Comparison of ENCODE assay signal across 11 cellular contexts in genomic region chr2:197158138-197158537, GRCh38.
DNase-seq lines count a peak whose midpoint lies in the region; ATAC-seq, FAIRE-seq and TF ChIP-seq lines count a peak whose summit lies in the region.
"Had no signal": no experiment of that assay in that cellular context is flagged by ENCODE, and none has a peak within 500 bp of the region (broad histone marks: within the 10 kb centered on the region; RNA-seq: fewer than 3 reads in every experiment).

No MANE protein-coding gene starts in this region.

- H3K27ac Mint-ChIP-seq in naive thymus-derived CD4-positive, alpha-beta T cell: peak overlapping the region in 8 of 9 donors; percentile 38 to 98 (median 81)

- no peaks in the 10 kb centered on the region for H4K20me1 ChIP-seq in GM12878 (ENCODE audit: control insufficient read depth, insufficient read depth)

- no peaks in the 10 kb centered on the region for H3K27me3 Mint-ChIP-seq in naive thymus-derived CD4-positive, alpha-beta T cell

- in situ Hi-C loops in GM12878 (cut with MboI): no loop called here

- peaks cover 0 to 12% (median 3%) of the 10 kb centered on the region in 11 donors for H3K9me3 Mint-ChIP-seq in naive thymus-derived CD4-positive, alpha-beta T cell

- H3K9me3 ChIP-seq in GM12878 (replicated peaks; ENCODE audit: control insufficient read depth, insufficient read depth, low read length) (peaks cover 5% of the 10 kb centered on the region; the same call in 2 of the 3 replicates), Peyer's patch (no peaks in the 10 kb centered on the region)
- H3K9me3 ChIP-seq in naive thymus-derived CD4-positive, alpha-beta T cell (ENCODE audit: control insufficient read depth in 2 of 3, low read length in 3 of 3): no peaks in the 10 kb centered on the region

- H2AFZ ChIP-seq in ACC112 (ENCODE audit: low read length, unreplicated experiment) (no peak overlapping the region), GM12878 (ENCODE audit: control insufficient read depth, low read depth, low read length) (no peak overlapping the region)
- H2AFZ ChIP-seq: GM23248 had no signal

- TF ChIP-seq EP300 in GM12878 (IDR thresholded peaks at IDR 0.05; ENCODE audit: borderline replicate concordance in 1 of 2, control insufficient read depth in 1 of 2, low read depth in 2 of 2, low read length in 2 of 2): no peak

- TF ChIP-seq CTCF in GM12878 (IDR thresholded peaks at IDR 0.05 in 2 of 3, conservative IDR thresholded peaks at IDR 0.05 in 1 of 3; ENCODE audit: control insufficient read depth in 2 of 3, extremely low read depth in 1 of 3, insufficient read depth in 1 of 3, low read depth in 3 of 3, low read length in 3 of 3) (no peak), Peyer's patch (IDR thresholded peaks at IDR 0.05) (no peak)

- no peak for TF ChIP-seq POLR2A in GM12878 (IDR thresholded peaks at IDR 0.05; ENCODE audit: low read depth, low read length)
- TF ChIP-seq POLR2A in Peyer's patch (IDR thresholded peaks at IDR 0.05): no peak

- CTCF ChIA-PET in GM12878 (lab: Yijun Ruan, JAX): interaction anchor here (1.0 to 4.7 kb wide), 9 partner anchors 11 to 49 kb away, joined by 3 to 49 read pairs (median 6); no protein-coding TSS in a partner anchor
- CTCF ChIA-PET in naive thymus-derived CD4-positive, alpha-beta T cell (lab: Charles Lee): no interaction called here

- H3K9ac ChIP-seq in GM12878 (ENCODE audit: control insufficient read depth, insufficient read depth, low read length): no peak overlapping the region
- H3K9ac ChIP-seq: GM23248 had no signal

- POLR2A ChIA-PET in GM12878 (lab: Charles Lee): interaction anchor here (1.2 to 1.6 kb wide), 5 partner anchors 11 to 149 kb away, joined by 3 to 6 read pairs (median 4); no protein-coding TSS in a partner anchor
- POLR2A ChIA-PET in naive thymus-derived CD4-positive, alpha-beta T cell (lab: Charles Lee): interaction anchor here (1.0 to 1.7 kb wide), 3 partner anchors 9 to 19 kb away, joined by 3 to 4 read pairs (median 3); no protein-coding TSS in a partner anchor

- peak overlapping the region in 2 of 10 donors; percentile 31 to 54 for H3K4me3 Mint-ChIP-seq in naive thymus-derived CD4-positive, alpha-beta T cell

- FAIRE-seq in GM12878 (lab: Jason Lieb, UNC): no peak
- FAIRE-seq: keratinocyte had no signal

- H3K36me3 ChIP-seq in ACC112 (ENCODE audit: insufficient read depth, low read length): no peaks in the 10 kb centered on the region
- H3K36me3 ChIP-seq in GM12878 (ENCODE audit: control insufficient read depth in 2 of 2, insufficient read depth in 2 of 2, low read length in 1 of 2): no peaks in the 10 kb centered on the region
- no peaks in the 10 kb centered on the region for H3K36me3 ChIP-seq in naive thymus-derived CD4-positive, alpha-beta T cell (ENCODE audit: control insufficient read depth in 2 of 3, insufficient read depth in 3 of 3, low read length in 3 of 3)
- H3K36me3 ChIP-seq in Peyer's patch: no peaks in the 10 kb centered on the region

- peak overlapping the region; percentile 94 for H3K27ac ChIP-seq in ACC112 (ENCODE audit: low read depth, low read length)
- H3K27ac ChIP-seq in GM12878 (ENCODE audit: control insufficient read depth, insufficient read depth): peak overlapping the region; percentile 15; the same call in 1 of the 2 replicates
- no peak overlapping the region for H3K27ac ChIP-seq in naive thymus-derived CD4-positive, alpha-beta T cell (ENCODE audit: low read depth, low read length)
- peak overlapping the region in 2 of 4 donors; percentile 20 to 78 for H3K27ac ChIP-seq in Peyer's patch
- H3K27ac ChIP-seq: GM23248 had no signal

- no peak for TF ChIP-seq RAD21 in GM12878 (IDR thresholded peaks at IDR 0.05; ENCODE audit: insufficient read depth, low read depth, low read length)

- no TSS peak for BruUV-seq in GM12878 (replicated peaks; lab: Mats Ljungman, UMichigan)

- H3K4me2 ChIP-seq in GM12878 (ENCODE audit: control insufficient read depth, insufficient read depth): peak overlapping the region; percentile 71; the same call in 1 of the 2 replicates

- H3K4me3 ChIP-seq in ACC112 (ENCODE audit: low read depth, low read length): no peak overlapping the region
- H3K4me3 ChIP-seq in GM12878: peak overlapping the region; percentile 1; the same call in 1 of the 2 replicates
- no peak overlapping the region for H3K4me3 ChIP-seq in naive thymus-derived CD4-positive, alpha-beta T cell (ENCODE audit: low read length)
- no peak overlapping the region for H3K4me3 ChIP-seq in Peyer's patch
- H3K4me3 ChIP-seq: GM23248 had no signal

- RAD21 ChIA-PET in GM12878 (lab: Charles Lee; ENCODE audit: unreplicated experiment): interaction anchor here (0.5 to 2.4 kb wide), 7 partner anchors 10 to 291 kb away, joined by 3 to 24 read pairs (median 3); no protein-coding TSS in a partner anchor

- peaks cover 66 to 90% (median 85%) of the 10 kb centered on the region in 7 donors for H3K4me1 Mint-ChIP-seq in naive thymus-derived CD4-positive, alpha-beta T cell

- H3K79me2 ChIP-seq in ACC112 (ENCODE audit: control insufficient read depth, insufficient read depth, low read length, unreplicated experiment): no peaks in the 10 kb centered on the region
- peaks cover 27% of the 10 kb centered on the region for H3K79me2 ChIP-seq in GM12878 (ENCODE audit: control insufficient read depth, insufficient read depth, low read length)

- no peak for DNase-seq in GM12878 (ENCODE audit: low read depth, low spot score)
- DNase-seq in naive thymus-derived CD4-positive, alpha-beta T cell: no peak
- DNase-seq in Peyer's patch: no peak
- no peak for DNase-seq in activated naive CD4-positive, alpha-beta T cell treated with anti-CD3 and anti-CD28 coated beads, Interleukin-2, amount 50 U/mL, for 16 hours
- DNase-seq: foreskin melanocyte, GM23248 had no signal

- SMC1A ChIA-PET in GM12878 (lab: Charles Lee; ENCODE audit: uncharacterized antibody, unreplicated experiment): interaction anchor here (1.0 to 5.6 kb wide), 18 partner anchors 10 to 274 kb away, joined by 3 to 55 read pairs (median 4); no protein-coding TSS in a partner anchor

- H3K4me1 ChIP-seq in ACC112 (ENCODE audit: control insufficient read depth, insufficient read depth, low read length, unreplicated experiment) (peaks cover 35% of the 10 kb centered on the region), GM12878 (ENCODE audit: control insufficient read depth, insufficient read depth, low read length) (peaks cover 32% of the 10 kb centered on the region), Peyer's patch (peaks cover 0 to 22% (median 13%) of the 10 kb centered on the region in 4 donors)
- H3K4me1 ChIP-seq in naive thymus-derived CD4-positive, alpha-beta T cell (ENCODE audit: control insufficient read depth in 2 of 2, insufficient read depth in 2 of 2, low read length in 2 of 2): peaks cover 45 to 48% of the 10 kb centered on the region in 2 donors

- peaks cover 13 to 53% (median 27%) of the 10 kb centered on the region in 5 donors for H3K36me3 Mint-ChIP-seq in naive thymus-derived CD4-positive, alpha-beta T cell

- WGBS in GM12878 (ENCODE audit: insufficient coverage, insufficient replicate concordance, low lambda C conversion rate, missing lambda C conversion rate): 66% methylated on average over 7 of the region's 7 CpGs

- ATAC-seq in GM18511 (IDR thresholded peaks at IDR 0.05; ENCODE audit: unreplicated experiment): peak; percentile 44
- ATAC-seq in GM12878: peak; percentile 54
- no peak for ATAC-seq in naive thymus-derived CD4-positive, alpha-beta T cell
- no peak for ATAC-seq in GM21447 (IDR thresholded peaks at IDR 0.05; ENCODE audit: unreplicated experiment)
- ATAC-seq in HG03196 (IDR thresholded peaks at IDR 0.05; ENCODE audit: unreplicated experiment): no peak

- intact Hi-C loops in GM12878 (cut with micrococcal nuclease; ENCODE audit: unreplicated experiment): no loop called here
- intact Hi-C loops in naive thymus-derived CD4-positive, alpha-beta T cell (cut with micrococcal nuclease): no loop called here

- H3K27me3 ChIP-seq in ACC112 (ENCODE audit: insufficient read depth, low read length) (no peaks in the 10 kb centered on the region), GM12878 (replicated peaks in 1 of 2; ENCODE audit: control insufficient read depth in 2 of 2, insufficient read depth in 2 of 2, low read length in 1 of 2) (no peaks in the 10 kb centered on the region), Peyer's patch (no peaks in the 10 kb centered on the region)
- no peaks in the 10 kb centered on the region for H3K27me3 ChIP-seq in naive thymus-derived CD4-positive, alpha-beta T cell (ENCODE audit: control insufficient read depth in 2 of 2, insufficient read depth in 2 of 2, low read length in 2 of 2)

TF ChIP-seq in GM12878, 131 proteins besides CTCF, POLR2A, EP300 and RAD21 (continues in another document):
- TF ChIP-seq NFIC (IDR thresholded peaks at IDR 0.05; ENCODE audit: low read depth, low read length) (peak; percentile 40; the same call in 1 of the 2 replicates), IKZF2 (IDR thresholded peaks at IDR 0.05) (peak; percentile 78 to 82), JUNB (IDR thresholded peaks at IDR 0.05) (no peak), CBFB (IDR thresholded peaks at IDR 0.05; ENCODE audit: low read depth) (no peak), IKZF1 (conservative IDR thresholded peaks at IDR 0.05) (peak; percentile 78), MTA2 (IDR thresholded peaks at IDR 0.05; ENCODE audit: low read depth) (peak; percentile 73; the same call in 1 of the 2 replicates), MEF2B (IDR thresholded peaks at IDR 0.05; ENCODE audit: partially characterized antibody, poor library complexity, severe bottlenecking) (peak; percentile 69), RUNX3 (IDR thresholded peaks at IDR 0.05; ENCODE audit: low read length) (peak; percentile 78), TCF3 (IDR thresholded peaks at IDR 0.05; ENCODE audit: borderline replicate concordance, insufficient read depth, low read depth, low read length) (no peak), EED (IDR thresholded peaks at IDR 0.05; ENCODE audit: low read depth) (peak; percentile 86)

Comparison
In these comparisons a context has a peak if more than half of its experiments do, and no peak if none do; other contexts are left out.
1. ATAC-seq: peak in GM18511 (single experiment) and GM12878 (single experiment); none in naive thymus-derived CD4-positive, alpha-beta T cell (single experiment), GM21447 (single experiment) and HG03196 (single experiment).